Comparison of ENCODE assay signal across 28 cellular contexts in genomic region chr1:111826278-111826677, GRCh38.
"Had no signal": no experiment of that assay in that cellular context is flagged by ENCODE, and none has a peak within 500 bp of the region (broad histone marks: within the 10 kb centered on the region; RNA-seq: fewer than 3 reads in every experiment).

No MANE protein-coding gene starts in this region.

- H3K27ac ChIP-seq: neutrophil, pancreas, prostate gland, skin epidermis, stomach, thoracic aorta, thyroid gland, tibial nerve, upper lobe of left lung, vagina had no signal

- H3K4me3 ChIP-seq: pancreas, prostate gland, skin epidermis, smooth muscle cell, stomach, thoracic aorta, thyroid gland, tibial nerve, upper lobe of left lung, vagina had no signal

- H3K9me3 ChIP-seq: neutrophil, pancreas, prostate gland, thyroid gland, upper lobe of left lung, vagina had no signal

- H3K4me2 ChIP-seq: smooth muscle cell had no signal

- H3K27me3 ChIP-seq: pancreas, stomach, thyroid gland, tibial nerve, upper lobe of left lung, vagina had no signal

- H3K4me1 ChIP-seq: pancreas, prostate gland, stomach, thyroid gland, tibial nerve, upper lobe of left lung, vagina had no signal

- H3K36me3 ChIP-seq: neutrophil, pancreas, prostate gland, stomach, thoracic aorta, thyroid gland, tibial nerve, upper lobe of left lung, vagina had no signal

- ATAC-seq: naive thymus-derived CD8-positive, alpha-beta T cell; natural killer cell treated with Interleukin-12 subunit alpha and Interleukin-12 subunit beta and Interleukin-15 and Interleukin-18, amount 100 ng/mL, for 72 hours; pancreas; right cardiac atrium; sciatic nerve; stimulated activated effector memory CD8-positive, alpha-beta T cell treated with anti-CD3 and anti-CD28 coated beads, Interleukin-12 subunit alpha, Interleukin-12 subunit beta, amount 100 ng/mL, for 72 hours; stimulated activated naive B cell treated with anti-CD40 and anti-IgM and Interleukin-4, amounts not matched to agents 10 μg/mL and 1 μg/mL and 100 μg/mL, for 72 hours had no signal

- DNase-seq: naive B cell; naive thymus-derived CD8-positive, alpha-beta T cell; nephron progenitor cell; nucleus accumbens; pancreas; retina; right cardiac atrium; stimulated activated CD4-positive, alpha-beta T cell treated with anti-CD3 and anti-CD28 coated beads, Interleukin-15, amount 100 ng/mL, for 24 hours; stimulated activated CD4-positive, alpha-beta T cell treated with anti-CD3 and anti-CD28 coated beads, Interleukin-2, amount 100 ng/mL, for 24 hours; stimulated activated CD4-positive, alpha-beta T cell treated with anti-CD3 and anti-CD28 coated beads, Interleukin-2, amount 100 ng/mL, for 48 hours; stimulated activated CD4-positive, alpha-beta T cell treated with anti-CD3 and anti-CD28 coated beads, Interleukin-4, amount 100 ng/mL, for 24 hours; stimulated activated naive B cell treated with anti-CD40 and anti-IgM and Interleukin-4, amounts not matched to agents 10 μg/mL and 1 μg/mL and 100 μg/mL, for 72 hours; stimulated activated naive CD4-positive, alpha-beta T cell treated with Interleukin-2 at 50 U/mL for 16 hours; stomach; thyroid gland; trophoblast cell; upper lobe of left lung had no signal

- FAIRE-seq: pancreas, urothelium cell line had no signal
